In genomic region chr14:75559451-75560187, GRCh38 we compare ENCODE assay signal across 8 cellular contexts. TPM values are rescaled to one million over a fixed set of nuclear protein-coding genes. Genes with fewer than 3 reads are reported as not detected.
A peak's percentile ranks its signal among the peaks of the same experiment; 100 is the strongest.
DNase-seq lines count a peak whose midpoint lies in the region; ATAC-seq and TF ChIP-seq lines count a peak whose summit lies in the region.

No MANE protein-coding gene starts in this region.

- TF ChIP-seq CTCF in HEK293 (tag by site-specific recombination; IDR thresholded peaks at IDR 0.05) (no peak), kidney epithelial cell (IDR thresholded peaks at IDR 0.05; ENCODE audit: insufficient read depth, low read length, poor library complexity, severe bottlenecking) (no peak)

- ATAC-seq in HG02759 (IDR thresholded peaks at IDR 0.05; ENCODE audit: unreplicated experiment) (no peak), HG03045 (IDR thresholded peaks at IDR 0.05; ENCODE audit: unreplicated experiment) (no peak), HG03457 (IDR thresholded peaks at IDR 0.05; ENCODE audit: unreplicated experiment) (no peak)

- H3K27ac ChIP-seq in HEK293 (ENCODE audit: extremely low read depth, low read depth, low read length): no peak overlapping the region

- DNase-seq in AG20443 (ENCODE audit: low spot score): peak; percentile 57
- DNase-seq in activated CD4-positive, alpha-beta memory T cell treated with anti-CD3 and anti-CD28 coated beads, Interleukin-2, amount 10 ng/mL, durations not matched to agents 7 days and 5 days: peak; percentile 57
- DNase-seq in kidney epithelial cell (ENCODE audit: low read depth): peak; percentile 26
- no peak for DNase-seq in HT-29 (ENCODE audit: low spot score)

- peaks cover 62% of the 10 kb centered on the region for H3K4me1 Mint-ChIP-seq in activated CD4-positive, alpha-beta memory T cell treated with anti-CD3 and anti-CD28 coated beads, Interleukin-2, amount 10 ng/mL, durations not matched to agents 7 days and 5 days

- H3K4me1 ChIP-seq in HEK293 (ENCODE audit: control insufficient read depth, insufficient read depth, low read length): no peaks in the 10 kb centered on the region

- H3K36me3 ChIP-seq in HEK293 (ENCODE audit: control insufficient read depth in 2 of 2, insufficient read depth in 1 of 2, low read length in 2 of 2) (no peaks in the 10 kb centered on the region), kidney epithelial cell (ENCODE audit: control insufficient read depth, insufficient read depth, low read length) (no peaks in the 10 kb centered on the region)

- no peaks in the 10 kb centered on the region for H3K27me3 Mint-ChIP-seq in activated CD4-positive, alpha-beta memory T cell treated with anti-CD3 and anti-CD28 coated beads, Interleukin-2, amount 10 ng/mL, durations not matched to agents 7 days and 5 days

- no peaks in the 10 kb centered on the region for H3K9me3 Mint-ChIP-seq in activated CD4-positive, alpha-beta memory T cell treated with anti-CD3 and anti-CD28 coated beads, Interleukin-2, amount 10 ng/mL, durations not matched to agents 7 days and 5 days

- H3K9me3 ChIP-seq in HEK293 (ENCODE audit: control insufficient read depth, insufficient read depth, low read depth, low read length): no peaks in the 10 kb centered on the region

- H3K27me3 ChIP-seq in kidney epithelial cell (ENCODE audit: control insufficient read depth, insufficient read depth, low read length): peaks cover 4% of the 10 kb centered on the region

- H3K27ac Mint-ChIP-seq in activated CD4-positive, alpha-beta memory T cell treated with anti-CD3 and anti-CD28 coated beads, Interleukin-2, amount 10 ng/mL, durations not matched to agents 7 days and 5 days: peak overlapping the region; percentile 78

- no peak overlapping the region for H3K4me3 Mint-ChIP-seq in activated CD4-positive, alpha-beta memory T cell treated with anti-CD3 and anti-CD28 coated beads, Interleukin-2, amount 10 ng/mL, durations not matched to agents 7 days and 5 days

- CTCF ChIA-PET in HEK293 (lab: Yijun Ruan, JAX): interaction anchor here (0.6 to 5.0 kb wide), 12 partner anchors 10 to 614 kb away, joined by 3 to 51 read pairs (median 12); no protein-coding TSS in a partner anchor
- CTCF ChIA-PET in activated CD4-positive, alpha-beta memory T cell treated with anti-CD3 and anti-CD28 coated beads, Interleukin-2, amount 10 ng/mL, durations not matched to agents 7 days and 5 days (lab: Charles Lee): interaction anchor here (1.1 to 4.7 kb wide), 10 partner anchors 9 to 252 kb away, joined by 4 to 42 read pairs (median 12); partner anchors contain the start of genes BATF and FLVCR2

- H3K36me3 Mint-ChIP-seq in activated CD4-positive, alpha-beta memory T cell treated with anti-CD3 and anti-CD28 coated beads, Interleukin-2, amount 10 ng/mL, durations not matched to agents 7 days and 5 days (ENCODE audit: low read depth): peaks cover 12% of the 10 kb centered on the region

- POLR2A ChIA-PET in HEK293 (lab: Yijun Ruan, JAX): interaction anchor here (0.7 kb wide), 1 partner anchor 136 kb away, joined by 3 read pairs; no protein-coding TSS in a partner anchor
- POLR2A ChIA-PET in activated CD4-positive, alpha-beta memory T cell treated with anti-CD3 and anti-CD28 coated beads, Interleukin-2, amount 10 ng/mL, durations not matched to agents 7 days and 5 days (lab: Charles Lee): interaction anchor here (1.1 to 3.7 kb wide), 4 partner anchors 17 to 71 kb away, joined by 4 to 27 read pairs (median 10); partner anchors contain the start of gene BATF

- H3K4me3 ChIP-seq in HEK293 (ENCODE audit: low read depth, low read length) (no peak overlapping the region), kidney epithelial cell (ENCODE audit: low read depth, low read length) (no peak overlapping the region)

TF ChIP-seq in HEK293, 187 proteins besides CTCF, POLR2A, EP300 and RAD21:
- 0 out of 2 replicates have a peak, but pooled peaks have one; percentile 24 for TF ChIP-seq KLF8 (tag by site-specific recombination; IDR thresholded peaks at IDR 0.05)
- TF ChIP-seq ZNF624 (tag by site-specific recombination; IDR thresholded peaks at IDR 0.05): no peak
- no peak for TF ChIP-seq ZNF843 (tag by site-specific recombination; IDR thresholded peaks at IDR 0.05)
- TF ChIP-seq ZNF660 (tag by site-specific recombination; IDR thresholded peaks at IDR 0.05): 0 out of 2 replicates have a peak, but pooled peaks have one; percentile 27
- TF ChIP-seq, protein P1, sequence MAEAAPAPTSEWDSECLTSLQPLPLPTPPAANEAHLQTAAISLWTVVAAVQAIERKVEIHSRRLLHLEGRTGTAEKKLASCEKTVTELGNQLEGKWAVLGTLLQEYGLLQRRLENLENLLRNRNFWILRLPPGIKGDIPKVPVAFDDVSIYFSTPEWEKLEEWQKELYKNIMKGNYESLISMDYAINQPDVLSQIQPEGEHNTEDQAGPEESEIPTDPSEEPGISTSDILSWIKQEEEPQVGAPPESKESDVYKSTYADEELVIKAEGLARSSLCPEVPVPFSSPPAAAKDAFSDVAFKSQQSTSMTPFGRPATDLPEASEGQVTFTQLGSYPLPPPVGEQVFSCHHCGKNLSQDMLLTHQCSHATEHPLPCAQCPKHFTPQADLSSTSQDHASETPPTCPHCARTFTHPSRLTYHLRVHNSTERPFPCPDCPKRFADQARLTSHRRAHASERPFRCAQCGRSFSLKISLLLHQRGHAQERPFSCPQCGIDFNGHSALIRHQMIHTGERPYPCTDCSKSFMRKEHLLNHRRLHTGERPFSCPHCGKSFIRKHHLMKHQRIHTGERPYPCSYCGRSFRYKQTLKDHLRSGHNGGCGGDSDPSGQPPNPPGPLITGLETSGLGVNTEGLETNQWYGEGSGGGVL (tag by site-specific recombination; IDR thresholded peaks at IDR 0.05): peak; percentile 84
- no peak for TF ChIP-seq ZSCAN30 (tag by site-specific recombination; IDR thresholded peaks at IDR 0.05)
- TF ChIP-seq ZNF121 (tag by site-specific recombination; IDR thresholded peaks at IDR 0.05): no peak

RNA-seq across cellular contexts. Expression of gene FLVCR2, which starts 18.8 kb away (rescaled TPM):
- total RNA-seq in activated CD4-positive, alpha-beta memory T cell treated with anti-CD3 and anti-CD28 coated beads, Interleukin-2, amount 10 ng/mL, durations not matched to agents 7 days and 5 days: 1 to 10 TPM; 1.3 to 3.0 TPM
- total RNA-seq in kidney epithelial cell: 0.75 and 1.0 TPM in 2 replicates
- total RNA-seq in HT-29 (2014; rRNA removed; shearing (Covaris generic)): 2.7 and 3.5 TPM in 2 replicates

RNA-seq across cellular contexts. Expression of gene BATF, which starts 37.4 kb away (rescaled TPM):
- total RNA-seq in activated CD4-positive, alpha-beta memory T cell treated with anti-CD3 and anti-CD28 coated beads, Interleukin-2, amount 10 ng/mL, durations not matched to agents 7 days and 5 days: 10 to 100 TPM; 63.0 to 66.1 TPM
- 0.14 TPM in 1 of 2 replicates, not detected in the other for total RNA-seq in kidney epithelial cell
- 1.0 and 1.3 TPM in 2 replicates for total RNA-seq in HT-29 (2014; rRNA removed; shearing (Covaris generic))

Comparison
In these comparisons a context has a peak if more than half of its experiments do, and no peak if none do; other contexts are left out.
1. RNA of gene BATF, which starts 37.4 kb away (total RNA-seq): 63.0 to 66.1 TPM in activated CD4-positive, alpha-beta memory T cell treated with anti-CD3 and anti-CD28 coated beads, Interleukin-2, amount 10 ng/mL, durations not matched to agents 7 days and 5 days; 1.0 to 1.3 TPM in HT-29 and 0.14 TPM in kidney epithelial cell; every median in the first group is over 10 times any median in the second.